ENCODE assay signal across 17 cellular contexts in the genomic region with DNA sequence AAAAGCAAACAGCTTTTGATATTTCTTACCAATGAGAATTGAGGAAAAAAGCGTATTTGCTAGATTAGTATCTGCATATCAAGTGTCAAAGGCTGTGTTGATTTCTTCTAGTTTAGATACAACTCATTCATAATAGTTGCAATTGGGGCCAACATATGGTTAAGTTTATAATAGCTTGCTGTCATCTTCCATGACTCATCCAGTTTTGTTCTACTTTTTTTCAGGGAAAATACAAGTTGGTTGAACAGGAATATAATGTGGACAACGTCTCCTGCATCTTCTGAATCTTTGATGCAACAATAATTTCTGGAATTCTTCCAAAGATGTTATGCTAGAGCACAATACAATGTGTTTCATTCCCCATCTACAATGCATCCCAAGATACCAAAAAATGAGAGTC.
DNase-seq lines count a peak whose midpoint lies in the region; ATAC-seq, FAIRE-seq and TF ChIP-seq lines count a peak whose summit lies in the region.
"Had no signal": no experiment of that assay in that cellular context is flagged by ENCODE, and none has a peak within 500 bp of the region (broad histone marks: within the 10 kb centered on the region; RNA-seq: fewer than 3 reads in every experiment).

No MANE protein-coding gene starts in this region.

- H3K4me2 ChIP-seq in endothelial cell of umbilical vein (ENCODE audit: insufficient read depth, low read length), result no peak overlapping the region
- H3K4me2 ChIP-seq: PC-9 had no signal

- TF ChIP-seq POLR2A in H54 (IDR thresholded peaks at IDR 0.05; ENCODE audit: low read depth, low read length) (no peak), endothelial cell of umbilical vein (IDR thresholded peaks at IDR 0.05; ENCODE audit: low read depth, low read length) (no peak)

- H3K9me3 ChIP-seq in endothelial cell of umbilical vein (replicated peaks; ENCODE audit: control insufficient read depth, insufficient read depth, low read length) (no peaks in the 10 kb centered on the region), right cardiac atrium (ENCODE audit: control insufficient read depth, low read length) (no peaks in the 10 kb centered on the region)
- H3K9me3 ChIP-seq: HAP-1 had no signal

- CTCF ChIA-PET in endothelial cell of umbilical vein (lab: Charles Lee), result interaction anchor here (0.7 kb wide), 1 partner anchor 22 kb away, joined by 3 read pairs; no protein-coding TSS in a partner anchor

- H3K36me3 ChIP-seq in endothelial cell of umbilical vein (ENCODE audit: control insufficient read depth in 2 of 2, extremely low read depth in 1 of 2, insufficient read depth in 2 of 2, low read length in 2 of 2), result no peaks in the 10 kb centered on the region
- H3K36me3 ChIP-seq: HAP-1 had no signal

- POLR2A ChIA-PET in endothelial cell of umbilical vein (lab: Charles Lee), result no interaction called here

- H3K27ac ChIP-seq in endothelial cell of umbilical vein (ENCODE audit: insufficient read depth, low read depth, low read length) (no peak overlapping the region), right cardiac atrium (ENCODE audit: low read length) (no peak overlapping the region)
- H3K27ac ChIP-seq: PC-9 had no signal

- no peak overlapping the region for H2AFZ ChIP-seq in endothelial cell of umbilical vein (ENCODE audit: low read depth, low read length)
- H2AFZ ChIP-seq: PC-9 had no signal

- no peaks in the 10 kb centered on the region for H3K27me3 ChIP-seq in endothelial cell of umbilical vein (ENCODE audit: control insufficient read depth in 2 of 2, insufficient read depth in 2 of 2, low read length in 2 of 2)
- H3K27me3 ChIP-seq in right cardiac atrium (ENCODE audit: control insufficient read depth, insufficient read depth), result no peaks in the 10 kb centered on the region

- peaks cover 22% of the 10 kb centered on the region for H3K4me1 ChIP-seq in endothelial cell of umbilical vein (ENCODE audit: control insufficient read depth, extremely low read depth, insufficient read depth, low read length)
- H3K4me1 ChIP-seq in right cardiac atrium (ENCODE audit: control insufficient read depth, insufficient read depth, low read length), result peaks cover 1% of the 10 kb centered on the region

- intact Hi-C loops in endothelial cell of umbilical vein (cut with micrococcal nuclease) (no loop called here), right cardiac atrium (cut with DNase I) (no loop called here)

- FAIRE-seq in H54 (lab: Jason Lieb, UNC) (peak; percentile 95), endothelial cell of umbilical vein (lab: Jason Lieb, UNC) (no peak)

- H3K9ac ChIP-seq in endothelial cell of umbilical vein (replicated peaks; ENCODE audit: extremely low read depth, insufficient read depth, low read length), result no peak overlapping the region

- dilution Hi-C loops in endothelial cell of umbilical vein (cut with MboI; ENCODE audit: extremely low pct_ligation_motif_present, low sequenced_read_pairs), result no loop called here

- no peak overlapping the region for H3K4me3 ChIP-seq in endothelial cell of umbilical vein (replicated peaks in 1 of 3; ENCODE audit: insufficient read depth in 1 of 3, low read depth in 1 of 3, low read length in 3 of 3)
- no peak overlapping the region for H3K4me3 ChIP-seq in right cardiac atrium (ENCODE audit: low read length)
- H3K4me3 ChIP-seq: HAP-1, PC-9 had no signal

- WGBS in right cardiac atrium, result 68% methylated on average over 2 of the region's 2 CpGs

- BruUV-seq in endothelial cell of umbilical vein (replicated peaks; lab: Mats Ljungman, UMichigan), result no TSS peak

- peaks cover 2% of the 10 kb centered on the region for H4K20me1 ChIP-seq in endothelial cell of umbilical vein (replicated peaks; ENCODE audit: control insufficient read depth, extremely low read depth, insufficient read depth, low read length)

- H3K9me1 ChIP-seq in endothelial cell of umbilical vein (replicated peaks; ENCODE audit: control insufficient read depth, extremely low read depth, insufficient read depth, low read length), result no peaks in the 10 kb centered on the region

- no peak for DNase-seq in H54 (ENCODE audit: insufficient read length, low spot score)
- DNase-seq in endothelial cell of umbilical vein (ENCODE audit: low read depth, low spot score), result peak; percentile 52
- peak; percentile 67 for DNase-seq in iris pigment epithelial cell (ENCODE audit: low read depth)
- no peak for DNase-seq in NCI-H510A treated with DMSO at 0.1 percent for 48 hours (lab: John Stamatoyannopoulos, UW)
- DNase-seq in NAMALWA (ENCODE audit: low spot score), result no peak
- DNase-seq in right cardiac atrium, result no peak
- DNase-seq: CD8-positive, alpha-beta T cell; EL; NCI-H1092; NCI-H1694; NCI-H345; NCI-H748 treated with DMSO at 0.1 percent for 48 hours; PC-9; Right ventricle myocardium superior had no signal

- ATAC-seq in GM18861 (IDR thresholded peaks at IDR 0.05; ENCODE audit: unreplicated experiment) (no peak), right cardiac atrium (no peak)
- ATAC-seq: CD8-positive, alpha-beta T cell had no signal

- no peak for TF ChIP-seq CTCF in endothelial cell of umbilical vein (IDR thresholded peaks at IDR 0.05; ENCODE audit: extremely low read depth in 1 of 2, insufficient read depth in 1 of 2, low read depth in 1 of 2, low read length in 2 of 2)

- H3K79me2 ChIP-seq in endothelial cell of umbilical vein (ENCODE audit: control insufficient read depth, insufficient read depth, low read length), result no peaks in the 10 kb centered on the region

TF ChIP-seq in PFSK-1, 5 proteins besides CTCF, POLR2A, EP300 and RAD21:
- TF ChIP-seq TAF1 (IDR thresholded peaks at IDR 0.05; ENCODE audit: borderline replicate concordance, insufficient read depth, low read length) (peak; percentile 42; the same call in 1 of the 2 replicates), SIN3A (IDR thresholded peaks at IDR 0.05; ENCODE audit: borderline replicate concordance, insufficient read depth, low read length) (peak; percentile 78; the same call in 1 of the 2 replicates), REST (IDR thresholded peaks at IDR 0.05; ENCODE audit: insufficient read depth in 1 of 2, low read depth in 2 of 2, low read length in 2 of 2) (no peak)

TF ChIP-seq in endothelial cell of umbilical vein, 7 proteins besides CTCF, POLR2A, EP300 and RAD21:
- TF ChIP-seq MYC (IDR thresholded peaks at IDR 0.05; ENCODE audit: low read depth, low read length) (no peak), JUN (IDR thresholded peaks at IDR 0.05; ENCODE audit: borderline replicate concordance, insufficient read depth, insufficient read length, low read depth) (peak; percentile 39), FOS (IDR thresholded peaks at IDR 0.05; ENCODE audit: borderline replicate concordance, insufficient read depth, low read length) (peak; percentile 66)

Comparison
In these comparisons a context has a peak if more than half of its experiments do, and no peak if none do; other contexts are left out.
1. DNase-seq: peak in endothelial cell of umbilical vein (single experiment) and iris pigment epithelial cell (single experiment); none in H54 (single experiment), NCI-H510A treated with DMSO at 0.1 percent for 48 hours (single experiment), NAMALWA (single experiment) and right cardiac atrium (0 of 3).